26 cellular contexts compared by ENCODE assay signal in genomic region chr19:55028757-55029156, GRCh38. TPM values are rescaled to one million over a fixed set of nuclear protein-coding genes. Genes with fewer than 3 reads are reported as not detected.
DNase-seq lines count a peak whose midpoint lies in the region; ATAC-seq, FAIRE-seq and TF ChIP-seq lines count a peak whose summit lies in the region.
"Had no signal": no experiment of that assay in that cellular context is flagged by ENCODE, and none has a peak within 500 bp of the region (broad histone marks: within the 10 kb centered on the region; RNA-seq: fewer than 3 reads in every experiment).

No MANE protein-coding gene starts in this region.

- peaks cover 13% of the 10 kb centered on the region; the same call in 1 of the 2 replicates for H4K20me1 ChIP-seq in K562 (replicated peaks; ENCODE audit: control insufficient read depth, insufficient read depth, low read length)

- no peaks in the 10 kb centered on the region for H3K27me3 Mint-ChIP-seq in natural killer cell (ENCODE audit: low read depth in 2 of 2)
- H3K27me3 Mint-ChIP-seq in natural killer cell treated with Interleukin-12 subunit alpha and Interleukin-12 subunit beta and Interleukin-15 and Interleukin-18, amount 100 ng/mL, for 72 hours, result no peaks in the 10 kb centered on the region

- ATAC-seq in natural killer cell, result no peak
- ATAC-seq in natural killer cell treated with Interleukin-12 subunit alpha and Interleukin-12 subunit beta and Interleukin-15 and Interleukin-18, amount 100 ng/mL, for 72 hours, result no peak
- ATAC-seq in K562, result peak; percentile 4
- ATAC-seq: CD8-positive, alpha-beta T cell had no signal

- no peak for TF ChIP-seq RAD21 in K562 (CRISPR knock-in tag; conservative IDR thresholded peaks at IDR 0.05 in 1 of 2, IDR thresholded peaks at IDR 0.05 in 1 of 2)

- peaks cover 2 to 19% of the 10 kb centered on the region in 2 experiments; a peak in 3 of 5 replicates for H3K4me1 ChIP-seq in K562 (replicated peaks in 1 of 2; ENCODE audit: control insufficient read depth in 2 of 2, insufficient read depth in 2 of 2, low read length in 2 of 2)
- H3K4me1 ChIP-seq: Caco-2, HAP-1 had no signal

- no peak overlapping the region for H2AFZ ChIP-seq in K562 (ENCODE audit: low read depth, low read length)
- H2AFZ ChIP-seq: GM23338 had no signal

- H3K9me1 ChIP-seq in K562 (ENCODE audit: control insufficient read depth, insufficient read depth, low read length), result no peaks in the 10 kb centered on the region

- CTCF ChIA-PET in K562 (lab: Yijun Ruan, JAX; ENCODE audit: low intra/inter-chr PET ratio), result no interaction called here

- no peaks in the 10 kb centered on the region for H3K36me3 ChIP-seq in SK-N-MC (ENCODE audit: insufficient read depth, low read length)
- peaks cover 46% of the 10 kb centered on the region; the same call in 2 of the 3 replicates for H3K36me3 ChIP-seq in K562 (ENCODE audit: control insufficient read depth, insufficient read depth, low read length)
- H3K36me3 ChIP-seq: HAP-1 had no signal

- POLR2A ChIA-PET in K562 (lab: Yijun Ruan, JAX), result interaction anchor here (1.0 to 2.5 kb wide), 6 partner anchors 8 to 52 kb away, joined by 3 to 33 read pairs (median 5); partner anchors contain the start of genes GP6 and RDH13

- TF ChIP-seq EP300 in K562 (IDR thresholded peaks at IDR 0.05; ENCODE audit: low read length), result no peak

- H3K9me3 ChIP-seq in SK-N-MC (ENCODE audit: low read depth, low read length) (peaks cover 3% of the 10 kb centered on the region; the same call in 1 of the 2 replicates), K562 (replicated peaks; ENCODE audit: control insufficient read depth, insufficient read depth, low read depth, low read length) (no peaks in the 10 kb centered on the region; the same call in 1 of the 2 replicates)
- H3K9me3 ChIP-seq: Caco-2, HAP-1 had no signal

- H3K36me3 Mint-ChIP-seq in natural killer cell, result no peaks in the 10 kb centered on the region
- peaks cover 14% of the 10 kb centered on the region for H3K36me3 Mint-ChIP-seq in natural killer cell treated with Interleukin-12 subunit alpha and Interleukin-12 subunit beta and Interleukin-15 and Interleukin-18, amount 100 ng/mL, for 72 hours

- TF ChIP-seq CTCF in natural killer cell (IDR thresholded peaks at IDR 0.05) (no peak), K562 (IDR thresholded peaks at IDR 0.05 in 2 of 3, conservative IDR thresholded peaks at IDR 0.05 in 1 of 3; ENCODE audit: insufficient read depth in 2 of 3, low read depth in 1 of 3, low read length in 3 of 3) (no peak), lower leg skin (IDR thresholded peaks at IDR 0.05) (no peak)

- no TSS peak for BruUV-seq in K562 (replicated peaks; lab: Mats Ljungman, UMichigan)

- peak overlapping the region; percentile 1 for H3K4me3 Mint-ChIP-seq in natural killer cell
- no peak overlapping the region for H3K4me3 Mint-ChIP-seq in natural killer cell treated with Interleukin-12 subunit alpha and Interleukin-12 subunit beta and Interleukin-15 and Interleukin-18, amount 100 ng/mL, for 72 hours
- H3K4me3 Mint-ChIP-seq: CD8-positive, alpha-beta T cell; GM23338; HFFc6 had no signal

- H3K79me2 ChIP-seq in K562 (ENCODE audit: control insufficient read depth, insufficient read depth, low read length), result peaks cover 83% of the 10 kb centered on the region

- DNase-seq in natural killer cell (no peak), SK-N-MC (ENCODE audit: low read depth, low spot score) (no peak), K562 (ENCODE audit: extremely low read depth in 1 of 4, low spot score in 3 of 4) (peak in 1 of 4 experiments; percentile 32), posterior vena cava (ENCODE audit: low spot score) (peak; percentile 6), lower leg skin (ENCODE audit: low spot score in 2 of 2) (no peak), DMS79 treated with DMSO at 0.1 percent for 48 hours (lab: John Stamatoyannopoulos, UW) (no peak)
- DNase-seq in natural killer cell treated with Interleukin-12 subunit alpha and Interleukin-12 subunit beta and Interleukin-15 and Interleukin-18, amount 100 ng/mL, for 72 hours (ENCODE audit: low spot score), result no peak
- DNase-seq in activated CD4-positive, CD25-positive, alpha-beta regulatory T cell treated with anti-CD3 and anti-CD28 coated beads, Interleukin-2, amount 50 U/mL, for 72 hours, result no peak
- DNase-seq: 8988T; Caco-2; CD8-positive, alpha-beta T cell; DMS 273 treated with DMSO at 0.1 percent for 48 hours; DMS79; HFFc6; IMR-90; NCI-H1105 treated with DMSO at 0.1 percent for 48 hours; NCI-H2029; NCI-H446 treated with DMSO at 0.1 percent for 48 hours; NCI-H526 treated with DMSO at 0.1 percent for 48 hours; RPMI8226; SHP77 had no signal

- in situ Hi-C loops in K562 (cut with MboI), result no loop called here

- H3K27me3 ChIP-seq in K562 (ENCODE audit: control insufficient read depth in 2 of 2, insufficient read depth in 2 of 2, low read length in 2 of 2), result no peaks in the 10 kb centered on the region

- H3K4me1 Mint-ChIP-seq in natural killer cell, result peaks cover 27 to 29% of the 10 kb centered on the region in 2 donors
- H3K4me1 Mint-ChIP-seq in natural killer cell treated with Interleukin-12 subunit alpha and Interleukin-12 subunit beta and Interleukin-15 and Interleukin-18, amount 100 ng/mL, for 72 hours (ENCODE audit: low read depth in 2 of 2), result peaks cover 18 to 26% of the 10 kb centered on the region in 2 donors
- H3K4me1 Mint-ChIP-seq: GM23338 had no signal

- peak; percentile 49 for FAIRE-seq in K562 (lab: Jason Lieb, UNC)
- FAIRE-seq: GM12891 had no signal

- WGBS in K562 (ENCODE audit: insufficient coverage, low coverage, missing lambda C conversion rate), result 49% methylated on average over 7 of the region's 7 CpGs
- 73 to 91% methylated on average over 7 of the region's 7 CpGs for WGBS in lower leg skin, 2 donors

- H3K4me3 ChIP-seq in SK-N-MC (peak overlapping the region; percentile 38), K562 (peak overlapping the region; percentile 17; the same call in 1 of the 2 replicates), lower leg skin (ENCODE audit: low read depth, poor library complexity, severe bottlenecking) (no peak overlapping the region)
- H3K4me3 ChIP-seq: GM23338, HAP-1 had no signal

- intact Hi-C loops in natural killer cell (cut with micrococcal nuclease) (no loop called here), K562 (cut with micrococcal nuclease) (no loop called here), posterior vena cava (cut with DNase I) (no loop called here), lower leg skin (cut with DNase I; ENCODE audit: low total_unique reads) (loop anchor here (5.0 kb wide), 1 partner anchor 689 kb away; no protein-coding TSS in a partner anchor)

- TF ChIP-seq POLR2A in K562 (conservative IDR thresholded peaks at IDR 0.05), result 0 out of 2 replicates have a peak, but pooled peaks have one; percentile 18
- TF ChIP-seq POLR2A in lower leg skin (IDR thresholded peaks at IDR 0.05), result no peak

- H3K4me2 ChIP-seq in K562 (ENCODE audit: insufficient read depth, low read length), result peak overlapping the region; percentile 47
- H3K4me2 ChIP-seq: GM23338 had no signal

- H3K27ac ChIP-seq in SK-N-MC (peak overlapping the region; percentile 89), K562 (ENCODE audit: extremely low read depth, low read depth, low read length) (peak overlapping the region; percentile 79)

- H3K9me3 Mint-ChIP-seq in natural killer cell, result no peaks in the 10 kb centered on the region
- peaks cover 4% of the 10 kb centered on the region for H3K9me3 Mint-ChIP-seq in natural killer cell treated with Interleukin-12 subunit alpha and Interleukin-12 subunit beta and Interleukin-15 and Interleukin-18, amount 100 ng/mL, for 72 hours

- H3K27ac Mint-ChIP-seq in natural killer cell, result no peak overlapping the region
- H3K27ac Mint-ChIP-seq in natural killer cell treated with Interleukin-12 subunit alpha and Interleukin-12 subunit beta and Interleukin-15 and Interleukin-18, amount 100 ng/mL, for 72 hours, result no peak overlapping the region
- H3K27ac Mint-ChIP-seq: CD8-positive, alpha-beta T cell; GM23338; HFFc6 had no signal

- no peak overlapping the region for H3K9ac ChIP-seq in SK-N-MC (ENCODE audit: insufficient read length)
- peak overlapping the region; percentile 60 to 72; a peak in 3 of 4 replicates for H3K9ac ChIP-seq in K562 (ENCODE audit: insufficient read depth in 1 of 2, low read depth in 2 of 2, low read length in 2 of 2)

RNA-seq across cellular contexts. Expression of gene GP6, which starts 9.3 kb away (rescaled TPM):
- total RNA-seq in natural killer cell, result 1 to 10 TPM in 2 of 3 donors, under 1 TPM in 1; 0.95 to 3.3 (median 2.3) TPM
- under 1 TPM in 1 of 2 donors, not detected in 1; 0.22 TPM for total RNA-seq in natural killer cell treated with Interleukin-12 subunit alpha and Interleukin-12 subunit beta and Interleukin-15 and Interleukin-18, amount 100 ng/mL, for 72 hours
- total RNA-seq in K562 (2011; cell fraction: chromatin; rRNA removed; ENCODE audit: low replicate concordance), result 21.2 and 44.5 TPM in 2 replicates
- 22.6 and 39.5 TPM in 2 replicates for total RNA-seq in K562 (2011; cell fraction: nucleolus; rRNA removed)
- total RNA-seq in K562 (2011; cell fraction: nucleoplasm; rRNA removed), result 29.0 and 50.9 TPM in 2 replicates
- total RNA-seq in K562 (2014; rRNA removed), result 9.7 and 14.7 TPM in 2 replicates
- 5.7 and 7.3 TPM in 2 replicates for total RNA-seq in K562 (2014; rRNA removed; fragmentation: Illumina TruSeq; extraction: Trizol)
- 3.1 and 3.2 TPM in 2 replicates for total RNA-seq in K562 (2015; rRNA removed; fragmentation: Illumina TruSeq; extraction: Trizol)
- total RNA-seq in K562 (2021), result 13.8 and 21.1 TPM in 2 replicates
- 4.6 and 15.8 TPM in 2 replicates for polyA plus RNA-seq in K562 (2011; rRNA removed)
- polyA plus RNA-seq in K562 (2011; cell fraction: cytosol; rRNA removed), result 4.3 and 28.1 TPM in 2 replicates
- 3.8 and 33.4 TPM in 2 replicates for polyA plus RNA-seq in K562 (2011; cell fraction: nucleus; rRNA removed)
- 6.4 and 10.7 TPM in 2 replicates for polyA plus RNA-seq in K562 (2012)
- 19.6 and 26.5 TPM in 2 replicates for polyA plus RNA-seq in K562 (2014; fragmentation: Illumina TruSeq; extraction: Trizol)
- 1 to 10 TPM; 5.4 to 5.7 TPM for polyA plus RNA-seq in K562 (2014; fragmentation: Nextera tagmentation; extraction: Ambion mirVana)
- polyA plus RNA-seq in K562 (2014; rRNA removed), result 12.4 and 17.5 TPM in 2 replicates
- 1.9 and 8.0 TPM in 2 replicates for polyA minus RNA-seq in K562 (2011; rRNA and poly(A)+ RNA removed)
- polyA minus RNA-seq in K562 (2011; cell fraction: cytosol; rRNA and poly(A)+ RNA removed), result 3.7 and 9.2 TPM in 2 replicates
- 1.9 and 6.6 TPM in 2 replicates for polyA minus RNA-seq in K562 (2011; cell fraction: nucleus; rRNA and poly(A)+ RNA removed)
- total RNA-seq in posterior vena cava, result under 1 TPM in 1 of 2 donors, not detected in 1; 0.19 TPM
- total RNA-seq in lower leg skin, result 1 to 10 TPM in 2 of 4 donors, under 1 TPM in 2; 0.49 to 8.5 (median 1.3) TPM
- total RNA-seq: Caco-2, HFFc6, IMR-90, SK-MEL-5 had no signal
- polyA plus RNA-seq: BJ had no signal

RNA-seq across cellular contexts. Expression of gene RDH13, which starts 34.2 kb away (rescaled TPM):
- 10 to 100 TPM; 18.2 to 25.3 (median 19.3) TPM for total RNA-seq in natural killer cell
- total RNA-seq in natural killer cell treated with Interleukin-12 subunit alpha and Interleukin-12 subunit beta and Interleukin-15 and Interleukin-18, amount 100 ng/mL, for 72 hours, result 10 to 100 TPM; 13.4 to 31.0 TPM
- 86.2 and 226 TPM in 2 replicates for total RNA-seq in K562 (2011; cell fraction: chromatin; rRNA removed; ENCODE audit: low replicate concordance)
- total RNA-seq in K562 (2011; cell fraction: nucleolus; rRNA removed), result 132 and 156 TPM in 2 replicates
- 101 and 114 TPM in 2 replicates for total RNA-seq in K562 (2011; cell fraction: nucleoplasm; rRNA removed)
- 63.2 and 78.7 TPM in 2 replicates for total RNA-seq in K562 (2014; rRNA removed)
- 25.8 and 29.2 TPM in 2 replicates for total RNA-seq in K562 (2014; rRNA removed; fragmentation: Illumina TruSeq; extraction: Trizol)
- 41.9 and 43.3 TPM in 2 replicates for total RNA-seq in K562 (2015; rRNA removed; fragmentation: Illumina TruSeq; extraction: Trizol)
- total RNA-seq in K562 (2021), result 65.7 and 70.3 TPM in 2 replicates
- polyA plus RNA-seq in K562 (2011; rRNA removed), result 23.3 and 28.6 TPM in 2 replicates
- polyA plus RNA-seq in K562 (2011; cell fraction: cytosol; rRNA removed), result 19.8 and 50.7 TPM in 2 replicates
- 75.3 and 114 TPM in 2 replicates for polyA plus RNA-seq in K562 (2011; cell fraction: nucleus; rRNA removed)
- polyA plus RNA-seq in K562 (2012), result 36.1 and 51.9 TPM in 2 replicates
- 39.5 and 44.9 TPM in 2 replicates for polyA plus RNA-seq in K562 (2014; fragmentation: Illumina TruSeq; extraction: Trizol)
- 1 to 10 TPM; 7.5 to 9.8 TPM for polyA plus RNA-seq in K562 (2014; fragmentation: Nextera tagmentation; extraction: Ambion mirVana)
- 51.2 and 53.8 TPM in 2 replicates for polyA plus RNA-seq in K562 (2014; rRNA removed)
- 19.9 and 43.3 TPM in 2 replicates for polyA minus RNA-seq in K562 (2011; rRNA and poly(A)+ RNA removed)
- 18.3 and 33.0 TPM in 2 replicates for polyA minus RNA-seq in K562 (2011; cell fraction: cytosol; rRNA and poly(A)+ RNA removed)
- polyA minus RNA-seq in K562 (2011; cell fraction: nucleus; rRNA and poly(A)+ RNA removed), result 32.5 and 38.9 TPM in 2 replicates
- 1 to 10 TPM; 7.8 to 8.1 TPM for total RNA-seq in posterior vena cava
- 100 to 1,000 TPM in 3 of 4 donors, 10 to 100 TPM in 1; 93.2 to 146 (median 134) TPM for total RNA-seq in lower leg skin

RNA-seq across cellular contexts. Expression of gene EPS8L1, which starts 46.9 kb away (rescaled TPM):
- total RNA-seq in natural killer cell (10 to 100 TPM in 1 of 3 donors, 1 to 10 TPM in 2; 8.8 to 15.7 (median 10.0) TPM), K562 (2014; rRNA removed) (18.1 and 21.3 TPM in 2 replicates), K562 (2014; rRNA removed; fragmentation: Illumina TruSeq; extraction: Trizol) (6.8 and 8.0 TPM in 2 replicates), K562 (2015; rRNA removed; fragmentation: Illumina TruSeq; extraction: Trizol) (9.6 and 11.5 TPM in 2 replicates), K562 (2021) (17.3 and 18.9 TPM in 2 replicates), posterior vena cava (1 to 10 TPM in 1 of 2 donors, under 1 TPM in 1; 0.38 to 2.1 TPM), lower leg skin (100 to 1,000 TPM; 394 to 678 (median 540) TPM)
- 1 to 10 TPM; 1.3 to 8.7 TPM for total RNA-seq in natural killer cell treated with Interleukin-12 subunit alpha and Interleukin-12 subunit beta and Interleukin-15 and Interleukin-18, amount 100 ng/mL, for 72 hours
- total RNA-seq in K562 (2011; cell fraction: chromatin; rRNA removed; ENCODE audit: low replicate concordance), result 21.2 and 53.9 TPM in 2 replicates
- total RNA-seq in K562 (2011; cell fraction: nucleolus; rRNA removed), result 25.4 and 29.5 TPM in 2 replicates
- 24.6 and 30.8 TPM in 2 replicates for total RNA-seq in K562 (2011; cell fraction: nucleoplasm; rRNA removed)
- polyA plus RNA-seq in K562 (2011; rRNA removed) (11.9 and 13.2 TPM in 2 replicates), K562 (2014; fragmentation: Illumina TruSeq; extraction: Trizol) (13.5 and 14.0 TPM in 2 replicates), K562 (2014; fragmentation: Nextera tagmentation; extraction: Ambion mirVana) (under 1 TPM; 0.35 to 0.59 TPM), K562 (2014; rRNA removed) (15.9 and 22.1 TPM in 2 replicates)
- 9.1 and 15.2 TPM in 2 replicates for polyA plus RNA-seq in K562 (2011; cell fraction: cytosol; rRNA removed)
- 39.1 and 62.6 TPM in 2 replicates for polyA plus RNA-seq in K562 (2011; cell fraction: nucleus; rRNA removed)
- 22.7 and 23.7 TPM in 2 replicates for polyA plus RNA-seq in K562 (2012)
- polyA minus RNA-seq in K562 (2011; rRNA and poly(A)+ RNA removed), result 3.1 and 7.7 TPM in 2 replicates
- 5.2 and 6.4 TPM in 2 replicates for polyA minus RNA-seq in K562 (2011; cell fraction: cytosol; rRNA and poly(A)+ RNA removed)
- polyA minus RNA-seq in K562 (2011; cell fraction: nucleus; rRNA and poly(A)+ RNA removed), result 10.0 and 12.8 TPM in 2 replicates

Comparison
In these comparisons a context has a peak if more than half of its experiments do, and no peak if none do; other contexts are left out.
1. RNA of gene EPS8L1, which starts 46.9 kb away (total RNA-seq): 394 to 678 TPM in lower leg skin; 6.8 to 53.9 TPM in K562, 8.8 to 15.7 TPM in natural killer cell, 1.3 to 8.7 TPM in natural killer cell treated with Interleukin-12 subunit alpha and Interleukin-12 subunit beta and Interleukin-15 and Interleukin-18, amount 100 ng/mL, for 72 hours and 0.38 to 2.1 TPM in posterior vena cava; every median in the first group is over 4 times any median in the second.